ENCODE assay signal across 20 cellular contexts in the genomic region with DNA sequence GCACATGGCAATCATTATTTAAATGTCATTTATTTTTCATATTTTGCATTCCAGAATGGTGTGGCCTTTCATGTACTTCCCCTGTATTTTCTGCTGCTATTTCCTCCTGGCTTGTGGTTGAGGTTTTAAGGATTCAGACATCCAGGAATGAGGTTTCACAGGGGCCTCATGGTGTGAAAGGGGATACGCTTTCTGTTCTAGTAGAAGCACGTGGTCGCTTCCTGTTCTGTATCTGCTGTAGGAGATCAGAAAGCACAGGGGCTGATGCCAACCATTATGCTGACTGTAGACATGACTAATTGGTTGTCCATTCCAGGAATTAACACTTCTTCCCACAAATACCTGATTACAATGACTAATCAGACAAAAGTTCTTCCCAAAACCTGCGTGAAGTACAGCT.
DNase-seq lines count a peak whose midpoint lies in the region; ATAC-seq and TF ChIP-seq lines count a peak whose summit lies in the region.
"Had no signal": no experiment of that assay in that cellular context is flagged by ENCODE, and none has a peak within 500 bp of the region (broad histone marks: within the 10 kb centered on the region; RNA-seq: fewer than 3 reads in every experiment).

No MANE protein-coding gene starts in this region.

- no peak overlapping the region for H4K12ac ChIP-seq in trophoblast cell (ENCODE audit: low read depth, low read length)

- no peak overlapping the region for H3K14ac ChIP-seq in trophoblast cell (ENCODE audit: low read length)

- H3K79me2 ChIP-seq in trophoblast cell (ENCODE audit: control insufficient read depth, insufficient read depth, low read length, poor library complexity), result no peaks in the 10 kb centered on the region

- no peak for ATAC-seq in HG03045 (IDR thresholded peaks at IDR 0.05; ENCODE audit: unreplicated experiment)
- ATAC-seq in psoas muscle, result no peak
- ATAC-seq: left ventricle myocardium superior had no signal

- H3K79me1 ChIP-seq in trophoblast cell (ENCODE audit: low read length), result no peaks in the 10 kb centered on the region

- H3K18ac ChIP-seq in trophoblast cell (ENCODE audit: low read length), result no peak overlapping the region

- no peak overlapping the region for H4K8ac ChIP-seq in trophoblast cell (ENCODE audit: low read depth, low read length)

- no peak for TF ChIP-seq CTCF in epithelial cell of esophagus (IDR thresholded peaks at IDR 0.05; ENCODE audit: insufficient read depth, low read depth, low read length, missing control alignments)
- no peak for TF ChIP-seq CTCF in psoas muscle (IDR thresholded peaks at IDR 0.05)

- no peak overlapping the region for H2AK5ac ChIP-seq in trophoblast cell (ENCODE audit: low read length)

- no peak overlapping the region for H3K4me3 ChIP-seq in epithelial cell of esophagus (ENCODE audit: low read length)
- H3K4me3 ChIP-seq in trophoblast cell (ENCODE audit: low read depth, low read length), result no peak overlapping the region
- H3K4me3 ChIP-seq in psoas muscle, result no peak overlapping the region
- H3K4me3 ChIP-seq: thyroid gland had no signal

- H3K27ac ChIP-seq in trophoblast cell (ENCODE audit: low read depth, low read length) (peak overlapping the region; percentile 37), psoas muscle (no peak overlapping the region)
- H3K27ac ChIP-seq: thyroid gland had no signal

- no peaks in the 10 kb centered on the region for H3K36me3 ChIP-seq in trophoblast cell (ENCODE audit: control insufficient read depth in 1 of 2, insufficient read depth in 2 of 2, low read length in 2 of 2)
- no peaks in the 10 kb centered on the region for H3K36me3 ChIP-seq in psoas muscle (ENCODE audit: insufficient read depth in 1 of 2, low read depth in 1 of 2)
- H3K36me3 ChIP-seq: thyroid gland had no signal

- no peak overlapping the region for H3K23ac ChIP-seq in trophoblast cell (ENCODE audit: low read length)

- no peak overlapping the region for H4K91ac ChIP-seq in trophoblast cell (ENCODE audit: low read depth, low read length)

- no CpG with 5 or more reads among the region's 4 CpGs for WGBS in trophoblast cell (ENCODE audit: extremely low coverage, insufficient coverage, insufficient read length)
- WGBS in psoas muscle, 3 donors, result 20 to 34% (median 25%) methylated on average over 4 of the region's 4 CpGs

- H3K4me1 ChIP-seq in trophoblast cell (ENCODE audit: control insufficient read depth in 1 of 2, insufficient read depth in 2 of 2, low read length in 2 of 2) (peaks cover 0 to 6% of the 10 kb centered on the region in 2 experiments), psoas muscle (no peaks in the 10 kb centered on the region)
- H3K4me1 ChIP-seq: thyroid gland had no signal

- peak; percentile 85 for DNase-seq in GM04504 (ENCODE audit: low read depth)
- DNase-seq in NCI-H2196 (lab: John Stamatoyannopoulos, UW; ENCODE audit: unreplicated experiment), result peak; percentile 30
- peak; percentile 87 for DNase-seq in epithelial cell of esophagus (ENCODE audit: low read depth)
- peak in 1 of 2 donors; percentile 4 for DNase-seq in trophoblast cell
- DNase-seq in T-helper 9 cell, result no peak
- no peak for DNase-seq in psoas muscle
- DNase-seq in activated gamma-delta T cell (lab: John Stamatoyannopoulos, UW), result no peak
- DNase-seq: activated CD4-positive, CD25-positive, alpha-beta regulatory T cell; activated T-cell treated with anti-CD3 and anti-CD28 coated beads for 4 hours; amygdala; CD8-positive, alpha-beta memory T cell; effector CD4-positive, alpha-beta T cell; head of caudate nucleus; left ventricle myocardium superior; NCI-H1092 treated with DMSO at 0.1 percent for 48 hours; NCI-H526 treated with DMSO at 0.1 percent for 48 hours; nucleus accumbens; stimulated activated CD4-positive, alpha-beta T cell treated with anti-CD3 and anti-CD28 coated beads, Interleukin-12 subunit alpha, Interleukin-12 subunit beta, amount 100 ng/mL, for 4 hours; thyroid gland had no signal

- no peak overlapping the region for H2BK5ac ChIP-seq in trophoblast cell (ENCODE audit: low read depth, low read length, poor library complexity)

- H3K27me3 ChIP-seq in trophoblast cell (ENCODE audit: insufficient read depth, low read length) (no peaks in the 10 kb centered on the region), psoas muscle (ENCODE audit: insufficient read depth in 3 of 3, low read length in 2 of 3) (no peaks in the 10 kb centered on the region)
- H3K27me3 ChIP-seq: thyroid gland had no signal

- no peak overlapping the region for H2BK120ac ChIP-seq in trophoblast cell (ENCODE audit: insufficient read depth, low read length, poor library complexity)

- no peak overlapping the region for H2AFZ ChIP-seq in trophoblast cell (ENCODE audit: insufficient read depth, low read length, poor library complexity)

- H2BK12ac ChIP-seq in trophoblast cell (ENCODE audit: low read length), result no peak overlapping the region

- no peak overlapping the region for H3K4me2 ChIP-seq in trophoblast cell (ENCODE audit: low read length)

- H3K9me3 ChIP-seq in trophoblast cell (ENCODE audit: insufficient read depth, low read depth, low read length) (no peaks in the 10 kb centered on the region), psoas muscle (no peaks in the 10 kb centered on the region)
- H3K9me3 ChIP-seq: thyroid gland had no signal

- H3K4ac ChIP-seq in trophoblast cell (ENCODE audit: low read depth, low read length), result no peak overlapping the region

- no peak overlapping the region for H3K9ac ChIP-seq in trophoblast cell (ENCODE audit: low read length)

- intact Hi-C loops in psoas muscle (cut with DNase I), result no loop called here

Comparison
In these comparisons a context has a peak if more than half of its experiments do, and no peak if none do; other contexts are left out.
1. DNase-seq: peak in GM04504 (single experiment), NCI-H2196 (single experiment) and epithelial cell of esophagus (single experiment); none in T-helper 9 cell (single experiment), psoas muscle (0 of 2) and activated gamma-delta T cell (single experiment).